Comparison of ENCODE assay signal across 27 cellular contexts in genomic region chr18:70261141-70261788, GRCh38.
"Had no signal": no experiment of that assay in that cellular context is flagged by ENCODE, and none has a peak within 500 bp of the region (broad histone marks: within the 10 kb centered on the region; RNA-seq: fewer than 3 reads in every experiment).

No MANE protein-coding gene starts in this region.

- H3K4me1 ChIP-seq: colonic mucosa, gastrocnemius medialis, thyroid gland had no signal

- H3K9me3 Mint-ChIP-seq: activated CD8-positive, alpha-beta T cell treated with anti-CD3 and anti-CD28 coated beads for 36 hours; activated naive CD4-positive, alpha-beta T cell treated with anti-CD3 and anti-CD28 coated beads, Interleukin-2, amount 10 ng/mL, durations not matched to agents 7 days and 5 days; brain; effector memory CD8-positive, alpha-beta T cell; T-helper 1 cell treated with Interleukin-12 subunit alpha and Interleukin-12 subunit beta and Interleukin-4 antibody, amounts not matched to agents 30 μg/mL and 1 μg/mL, for 36 hours had no signal

- H3K4me3 Mint-ChIP-seq: activated CD8-positive, alpha-beta memory T cell treated with anti-CD3 and anti-CD28 coated beads, Interleukin-2, amount 10 ng/mL, durations not matched to agents 7 days and 5 days; activated CD8-positive, alpha-beta T cell treated with anti-CD3 and anti-CD28 coated beads for 36 hours; activated naive CD4-positive, alpha-beta T cell treated with anti-CD3 and anti-CD28 coated beads, Interleukin-2, amount 10 ng/mL, durations not matched to agents 7 days and 5 days; brain; effector memory CD8-positive, alpha-beta T cell; mesothelial cell of epicardium; naive thymus-derived CD8-positive, alpha-beta T cell; T-helper 1 cell treated with Interleukin-12 subunit alpha and Interleukin-12 subunit beta and Interleukin-4 antibody, amounts not matched to agents 30 μg/mL and 1 μg/mL, for 36 hours had no signal

- H3K27me3 ChIP-seq: colonic mucosa, dorsolateral prefrontal cortex, gastrocnemius medialis, thyroid gland had no signal

- H3K36me3 Mint-ChIP-seq: activated CD8-positive, alpha-beta memory T cell treated with anti-CD3 and anti-CD28 coated beads, Interleukin-2, amount 10 ng/mL, durations not matched to agents 7 days and 5 days; activated naive CD4-positive, alpha-beta T cell treated with anti-CD3 and anti-CD28 coated beads, Interleukin-2, amount 10 ng/mL, durations not matched to agents 7 days and 5 days; brain; mesothelial cell of epicardium; naive thymus-derived CD8-positive, alpha-beta T cell had no signal

- H3K4me3 ChIP-seq: colonic mucosa, dorsolateral prefrontal cortex, gastrocnemius medialis, thyroid gland had no signal

- H3K9me3 ChIP-seq: colonic mucosa, gastrocnemius medialis, thyroid gland had no signal

- H3K36me3 ChIP-seq: colonic mucosa, gastrocnemius medialis, thyroid gland had no signal

- H3K27me3 Mint-ChIP-seq: progenitor cell of endocrine pancreas had no signal

- H3K27ac ChIP-seq: colonic mucosa, dorsolateral prefrontal cortex, gastrocnemius medialis, thyroid gland had no signal

- FAIRE-seq: endothelial cell of umbilical vein had no signal

- ATAC-seq: activated CD8-positive, alpha-beta memory T cell treated with anti-CD3 and anti-CD28 coated beads, Interleukin-2, amount 10 ng/mL, durations not matched to agents 7 days and 5 days; activated CD8-positive, alpha-beta T cell treated with anti-CD3 and anti-CD28 coated beads for 36 hours; effector memory CD8-positive, alpha-beta T cell; esophagus mucosa; gastrocnemius medialis; left ventricle myocardium superior; naive thymus-derived CD8-positive, alpha-beta T cell had no signal

- DNase-seq: activated CD4-positive, alpha-beta T cell treated with anti-CD3 and anti-CD28 coated beads for 4 hours; activated CD4-positive, CD25-positive, alpha-beta regulatory T cell; activated CD8-positive, alpha-beta memory T cell treated with anti-CD3 and anti-CD28 coated beads, Interleukin-2, amount 10 ng/mL, durations not matched to agents 7 days and 5 days; activated CD8-positive, alpha-beta T cell treated with anti-CD3 and anti-CD28 coated beads for 36 hours; activated effector memory CD4-positive, alpha-beta T cell treated with anti-CD3 and anti-CD28 coated beads, Interleukin-2, amount 50 U/mL, for 16 hours; activated naive CD4-positive, alpha-beta T cell treated with anti-CD3 and anti-CD28 coated beads, Interleukin-2, amount 10 ng/mL, durations not matched to agents 7 days and 5 days; activated T-cell treated with anti-CD3 and anti-CD28 coated beads for 4 hours; central memory CD4-positive, alpha-beta T cell; colonic mucosa; dorsolateral prefrontal cortex; effector memory CD8-positive, alpha-beta T cell; gastrocnemius medialis; hippocampal formation; left ventricle myocardium superior; mammary epithelial cell; naive thymus-derived CD8-positive, alpha-beta T cell; retina; stimulated activated CD4-positive, alpha-beta T cell treated with anti-CD3 and anti-CD28 coated beads, Interleukin-4, amount 100 ng/mL, for 24 hours; stimulated activated naive CD4-positive, alpha-beta T cell treated with Interleukin-2 at 50 U/mL for 16 hours; T1000; thyroid gland had no signal

- H3K4me1 Mint-ChIP-seq: activated CD8-positive, alpha-beta memory T cell treated with anti-CD3 and anti-CD28 coated beads, Interleukin-2, amount 10 ng/mL, durations not matched to agents 7 days and 5 days; activated naive CD4-positive, alpha-beta T cell treated with anti-CD3 and anti-CD28 coated beads, Interleukin-2, amount 10 ng/mL, durations not matched to agents 7 days and 5 days; mesothelial cell of epicardium; naive thymus-derived CD8-positive, alpha-beta T cell had no signal

- H3K27ac Mint-ChIP-seq: activated CD8-positive, alpha-beta memory T cell treated with anti-CD3 and anti-CD28 coated beads, Interleukin-2, amount 10 ng/mL, durations not matched to agents 7 days and 5 days; activated CD8-positive, alpha-beta T cell treated with anti-CD3 and anti-CD28 coated beads for 36 hours; activated naive CD4-positive, alpha-beta T cell treated with anti-CD3 and anti-CD28 coated beads, Interleukin-2, amount 10 ng/mL, durations not matched to agents 7 days and 5 days; brain; effector memory CD8-positive, alpha-beta T cell; mesothelial cell of epicardium; naive thymus-derived CD8-positive, alpha-beta T cell; progenitor cell of endocrine pancreas; T-helper 1 cell treated with Interleukin-12 subunit alpha and Interleukin-12 subunit beta and Interleukin-4 antibody, amounts not matched to agents 30 μg/mL and 1 μg/mL, for 36 hours had no signal
